In genomic region chr12:9798008-9798619, GRCh38 we compare ENCODE assay signal across 8 cellular contexts. TPM values are rescaled to one million over a fixed set of nuclear protein-coding genes. Genes with fewer than 3 reads are reported as not detected.
A peak's percentile ranks its signal among the peaks of the same experiment; 100 is the strongest.
DNase-seq lines count a peak whose midpoint lies in the region; ATAC-seq and TF ChIP-seq lines count a peak whose summit lies in the region.

No MANE protein-coding gene starts in this region.

- H3K27me3 ChIP-seq in A673 (replicated peaks; ENCODE audit: insufficient read depth, low read depth, low read length, poor library complexity): no peaks in the 10 kb centered on the region
- no peaks in the 10 kb centered on the region for H3K27me3 ChIP-seq in fibroblast of lung (ENCODE audit: control insufficient read depth, insufficient read depth, low read length)

- H3K9ac ChIP-seq in fibroblast of lung (ENCODE audit: insufficient read depth, low read length): no peak overlapping the region

- intact Hi-C loops in A673 (cut with micrococcal nuclease; ENCODE audit: unreplicated experiment): loop anchor here (2.0 kb wide), 1 partner anchor 47 kb away; no protein-coding TSS in a partner anchor

- no TSS peak for BruUV-seq in A673 (replicated peaks; lab: Mats Ljungman, UMichigan)

- H3K36me3 ChIP-seq in A673 (ENCODE audit: insufficient read depth, low read length, poor library complexity, severe bottlenecking) (no peaks in the 10 kb centered on the region), fibroblast of lung (ENCODE audit: control insufficient read depth, insufficient read depth, low read length) (no peaks in the 10 kb centered on the region)

- H3K4me3 ChIP-seq in A673 (ENCODE audit: low read depth, low read length, poor library complexity, severe bottlenecking) (no peak overlapping the region), fibroblast of lung (replicated peaks in 1 of 4; ENCODE audit: control extremely low read depth in 1 of 4, insufficient read depth in 1 of 4, low read depth in 3 of 4, low read length in 4 of 4) (no peak overlapping the region)

- no peak overlapping the region for H3K4me2 ChIP-seq in fibroblast of lung (ENCODE audit: extremely low read depth, insufficient read depth, low read length)

- CTCF ChIA-PET in A673 (lab: Charles Lee): interaction anchor here (0.5 to 1.1 kb wide), 2 partner anchors 47 to 1839 kb away, joined by 3 to 4 read pairs; no protein-coding TSS in a partner anchor

- peak; percentile 50 for TF ChIP-seq CTCF in A673 (conservative IDR thresholded peaks at IDR 0.05; ENCODE audit: low read depth, low read length)
- peak; percentile 11 to 45 for TF ChIP-seq CTCF in fibroblast of lung (conservative IDR thresholded peaks at IDR 0.05 in 1 of 2, IDR thresholded peaks at IDR 0.05 in 1 of 2; ENCODE audit: low read depth in 1 of 2, low read length in 2 of 2)

- no peaks in the 10 kb centered on the region for H4K20me1 ChIP-seq in fibroblast of lung (ENCODE audit: control insufficient read depth, extremely low read depth, insufficient read depth, low read length)

- H3K27ac ChIP-seq in A673 (ENCODE audit: low read depth, low read length, poor library complexity, severe bottlenecking): no peak overlapping the region
- no peak overlapping the region for H3K27ac ChIP-seq in fibroblast of lung (ENCODE audit: insufficient read depth, low read length)

- POLR2A ChIA-PET in A673 (lab: Charles Lee; ENCODE audit: low non-redundant PET): no interaction called here

- DNase-seq in A673 (ENCODE audit: low spot score) (peak; percentile 53), NCI-H748 (lab: John Stamatoyannopoulos, UW; ENCODE audit: unreplicated experiment) (peak; percentile 38), fibroblast of lung (ENCODE audit: low read depth in 2 of 2) (peak; percentile 61 to 68), retina (peak; percentile 39), GM03348 (ENCODE audit: low spot score) (no peak)
- peak in 2 of 3 experiments; percentile 10 to 27 for DNase-seq in activated CD8-positive, alpha-beta memory T cell treated with anti-CD3 and anti-CD28 coated beads for 48 hours (ENCODE audit: low read depth in 2 of 3, low spot score in 2 of 3)

- no peak overlapping the region for H2AFZ ChIP-seq in fibroblast of lung (ENCODE audit: low read length)

- ATAC-seq in GM18519 (IDR thresholded peaks at IDR 0.05; ENCODE audit: low FRiP score, unreplicated experiment) (peak; percentile 93), HG02981 (IDR thresholded peaks at IDR 0.05; ENCODE audit: unreplicated experiment) (peak; percentile 94)

- no peaks in the 10 kb centered on the region for H3K9me3 ChIP-seq in A673 (ENCODE audit: low read depth, low read length, poor library complexity, severe bottlenecking)
- no peaks in the 10 kb centered on the region for H3K9me3 ChIP-seq in fibroblast of lung (ENCODE audit: control insufficient read depth, insufficient read depth, low read depth, low read length)

- H3K4me1 ChIP-seq in A673 (ENCODE audit: insufficient read depth, low read length, poor library complexity, severe bottlenecking) (peaks cover 12% of the 10 kb centered on the region), fibroblast of lung (ENCODE audit: control insufficient read depth, extremely low read depth, insufficient read depth, low read length) (no peaks in the 10 kb centered on the region)

- H3K79me2 ChIP-seq in fibroblast of lung (ENCODE audit: control insufficient read depth, insufficient read depth, low read length): no peaks in the 10 kb centered on the region

RNA-seq across cellular contexts. Expression of gene KLRF1, which starts 29.2 kb away (rescaled TPM):
- not detected in 2 replicates for total RNA-seq in A673 (2021)
- not detected in 2 replicates for total RNA-seq in fibroblast of lung
- 0.11 TPM in 1 of 2 replicates, not detected in the other for polyA plus RNA-seq in fibroblast of lung
- polyA plus RNA-seq in fibroblast of lung (2012): not detected in 2 replicates
- polyA minus RNA-seq in fibroblast of lung (ENCODE audit: low replicate concordance): not detected in 2 replicates

RNA-seq across cellular contexts. Expression of gene CD69, which starts 37.4 kb away (rescaled TPM):
- total RNA-seq in A673 (2021) (0.26 TPM in 1 of 2 replicates, not detected in the other), fibroblast of lung (not detected in 2 replicates)
- not detected in 2 replicates for polyA plus RNA-seq in fibroblast of lung
- not detected in 2 replicates for polyA plus RNA-seq in fibroblast of lung (2012)
- not detected in 2 replicates for polyA minus RNA-seq in fibroblast of lung (ENCODE audit: low replicate concordance)
